8 cellular contexts compared by ENCODE assay signal in the genomic region with DNA sequence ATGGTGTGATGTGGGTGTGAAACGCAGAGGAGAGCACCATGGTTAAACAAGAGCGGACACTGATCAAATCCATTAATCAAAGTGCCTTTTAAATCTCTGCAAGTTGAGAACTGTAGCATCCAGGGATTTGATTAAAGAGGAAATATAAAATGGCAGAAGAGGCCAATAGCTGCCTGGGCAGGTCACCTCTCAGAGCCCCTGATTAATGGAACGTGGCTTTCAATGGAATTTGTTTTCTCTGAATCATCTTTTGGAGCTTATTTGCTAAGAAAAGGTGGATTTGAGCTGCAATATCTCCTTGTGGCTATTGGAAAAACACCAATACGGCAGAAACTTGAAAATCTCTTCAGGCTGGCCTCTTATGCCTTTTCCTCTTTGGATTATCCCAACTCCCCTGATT.
"Had no signal": no experiment of that assay in that cellular context is flagged by ENCODE, and none has a peak within 500 bp of the region (broad histone marks: within the 10 kb centered on the region; RNA-seq: fewer than 3 reads in every experiment).

No MANE protein-coding gene starts in this region.

- H3K27ac ChIP-seq: HL-60 had no signal

- H3K27me3 Mint-ChIP-seq: IgD-negative memory B cell had no signal

- FAIRE-seq: H1, H54, HepG2 had no signal

- H3K4me3 Mint-ChIP-seq: GM23338, H9 had no signal

- ATAC-seq: GM23338 had no signal

- H3K9me3 Mint-ChIP-seq: IgD-negative memory B cell had no signal

- H3K4me3 ChIP-seq: GM23338 had no signal

- H2AFZ ChIP-seq: GM23338 had no signal

- H3K4me1 Mint-ChIP-seq: GM23338, H9, IgD-negative memory B cell had no signal

- H3K4me2 ChIP-seq: GM23338 had no signal

- DNase-seq: H9, HCEC 1CT had no signal

- H3K27ac Mint-ChIP-seq: GM23338, H9 had no signal
